Comparison of ENCODE assay signal across 17 cellular contexts in the genomic region with DNA sequence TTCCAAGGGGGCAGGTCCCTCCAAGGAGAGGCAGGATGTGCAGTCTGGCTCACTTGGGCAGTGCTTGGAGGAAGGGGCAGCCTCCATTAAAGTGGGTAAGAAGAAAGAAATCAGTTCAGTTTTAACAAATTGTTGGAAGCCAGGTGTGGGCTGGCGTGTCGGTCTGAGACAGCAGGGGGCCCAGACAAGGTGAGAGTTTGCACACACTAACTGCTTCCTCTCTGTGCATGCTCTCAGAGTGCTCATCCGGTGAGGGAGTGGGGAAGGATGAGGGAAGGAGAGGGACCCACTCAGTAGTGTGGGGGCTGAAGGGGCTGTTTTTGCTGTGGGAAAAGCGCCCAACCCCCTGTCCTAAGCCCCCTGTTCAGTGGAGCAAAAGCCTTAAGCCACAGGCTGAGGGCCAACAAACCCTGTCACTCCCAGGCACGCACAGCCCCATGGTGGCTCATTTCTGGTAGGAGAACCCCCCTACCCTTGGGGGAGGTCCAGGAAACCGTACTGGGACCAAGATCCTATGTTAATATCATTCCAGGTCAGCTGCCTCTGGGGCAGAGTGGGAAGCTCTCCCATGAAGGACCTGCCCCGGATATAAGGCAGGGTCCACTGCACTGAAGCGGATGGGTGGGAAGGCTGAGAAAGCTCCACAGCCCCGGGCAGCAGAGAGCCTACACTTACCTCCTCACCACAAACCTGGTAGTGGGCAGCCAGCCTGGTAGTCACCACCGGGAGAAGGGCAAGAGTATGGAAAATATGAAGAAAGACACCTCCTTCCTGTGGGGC.
"Had no signal": no experiment of that assay in that cellular context is flagged by ENCODE, and none has a peak within 500 bp of the region (broad histone marks: within the 10 kb centered on the region; RNA-seq: fewer than 3 reads in every experiment).

No MANE protein-coding gene starts in this region.

- DNase-seq: activated CD4-positive, alpha-beta memory T cell treated with anti-CD3 and anti-CD28 coated beads, Interleukin-2, amount 10 ng/mL, durations not matched to agents 7 days and 5 days; aorta; dorsolateral prefrontal cortex; heart right ventricle; midbrain; pancreas; retina; substantia nigra; T-helper 2 cell; transverse colon had no signal

- H3K4me1 ChIP-seq: breast epithelium had no signal

- H3K4me1 Mint-ChIP-seq: activated T-helper 17 cell treated with anti-CD3 and anti-CD28 coated beads, Interleukin-2, amount 50 U/mL, for 72 hours had no signal

- H3K9me3 Mint-ChIP-seq: activated CD4-positive, alpha-beta memory T cell treated with anti-CD3 and anti-CD28 coated beads, Interleukin-2, amount 10 ng/mL, durations not matched to agents 7 days and 5 days; activated T-helper 17 cell treated with anti-CD3 and anti-CD28 coated beads, Interleukin-2, amount 50 U/mL, for 72 hours; stimulated activated effector memory CD8-positive, alpha-beta T cell treated with anti-CD3 and anti-CD28 coated beads, Interleukin-12 subunit alpha, Interleukin-12 subunit beta, amount 100 ng/mL, for 72 hours had no signal

- H3K27me3 ChIP-seq: breast epithelium, dorsolateral prefrontal cortex, heart right ventricle, pancreas, transverse colon had no signal

- H3K9me3 ChIP-seq: breast epithelium, heart right ventricle, pancreas, transverse colon had no signal

- H3K27me3 Mint-ChIP-seq: activated CD4-positive, alpha-beta memory T cell treated with anti-CD3 and anti-CD28 coated beads, Interleukin-2, amount 10 ng/mL, durations not matched to agents 7 days and 5 days; activated naive CD8-positive, alpha-beta T cell; activated T-helper 17 cell treated with anti-CD3 and anti-CD28 coated beads, Interleukin-2, amount 50 U/mL, for 72 hours had no signal

- H3K36me3 ChIP-seq: breast epithelium, heart right ventricle, pancreas, transverse colon had no signal

- H3K4me3 ChIP-seq: breast epithelium, dorsolateral prefrontal cortex, heart right ventricle, pancreas, skin epidermis, transverse colon had no signal

- H3K4me3 Mint-ChIP-seq: activated CD4-positive, alpha-beta memory T cell treated with anti-CD3 and anti-CD28 coated beads, Interleukin-2, amount 10 ng/mL, durations not matched to agents 7 days and 5 days; activated naive CD8-positive, alpha-beta T cell; activated T-helper 17 cell treated with anti-CD3 and anti-CD28 coated beads, Interleukin-2, amount 50 U/mL, for 72 hours; stimulated activated effector memory CD8-positive, alpha-beta T cell treated with anti-CD3 and anti-CD28 coated beads, Interleukin-12 subunit alpha, Interleukin-12 subunit beta, amount 100 ng/mL, for 72 hours had no signal

- H3K27ac Mint-ChIP-seq: activated CD4-positive, alpha-beta memory T cell treated with anti-CD3 and anti-CD28 coated beads, Interleukin-2, amount 10 ng/mL, durations not matched to agents 7 days and 5 days; activated naive CD8-positive, alpha-beta T cell; activated T-helper 17 cell treated with anti-CD3 and anti-CD28 coated beads, Interleukin-2, amount 50 U/mL, for 72 hours; stimulated activated effector memory CD8-positive, alpha-beta T cell treated with anti-CD3 and anti-CD28 coated beads, Interleukin-12 subunit alpha, Interleukin-12 subunit beta, amount 100 ng/mL, for 72 hours had no signal

- FAIRE-seq: frontal cortex, pancreas, TTC549 had no signal

- H3K36me3 Mint-ChIP-seq: activated naive CD8-positive, alpha-beta T cell; stimulated activated effector memory CD8-positive, alpha-beta T cell treated with anti-CD3 and anti-CD28 coated beads, Interleukin-12 subunit alpha, Interleukin-12 subunit beta, amount 100 ng/mL, for 72 hours had no signal

- ATAC-seq: activated T-helper 17 cell treated with anti-CD3 and anti-CD28 coated beads, Interleukin-2, amount 50 U/mL, for 72 hours; heart right ventricle; pancreas; stimulated activated effector memory CD8-positive, alpha-beta T cell treated with anti-CD3 and anti-CD28 coated beads, Interleukin-12 subunit alpha, Interleukin-12 subunit beta, amount 100 ng/mL, for 72 hours had no signal

- H3K27ac ChIP-seq: breast epithelium, dorsolateral prefrontal cortex, heart right ventricle, pancreas, skin epidermis, transverse colon had no signal
